Comparison of ENCODE assay signal across 10 cellular contexts in genomic region chrX:110180176-110180927, GRCh38.
DNase-seq lines count a peak whose midpoint lies in the region; ATAC-seq, FAIRE-seq and TF ChIP-seq lines count a peak whose summit lies in the region.
"Had no signal": no experiment of that assay in that cellular context is flagged by ENCODE, and none has a peak within 500 bp of the region (broad histone marks: within the 10 kb centered on the region; RNA-seq: fewer than 3 reads in every experiment).

No MANE protein-coding gene starts in this region.

- H3K27ac ChIP-seq in pancreas, result no peak overlapping the region
- H3K27ac ChIP-seq: neutrophil had no signal

- CTCF ChIA-PET in HEK293T (lab: Yijun Ruan, JAX), result interaction anchor here (0.6 to 6.4 kb wide), 7 partner anchors 13 to 292 kb away, joined by 3 to 38 read pairs (median 5); no protein-coding TSS in a partner anchor

- H3K9me3 ChIP-seq in pancreas, result no peaks in the 10 kb centered on the region
- H3K9me3 ChIP-seq: neutrophil had no signal

- H3K4me1 Mint-ChIP-seq in brain, result peaks cover 13% of the 10 kb centered on the region
- peaks cover 18% of the 10 kb centered on the region for H3K4me1 Mint-ChIP-seq in activated T-helper 1 cell treated with anti-CD3 and anti-CD28 coated beads, Interleukin-12 subunit alpha, Interleukin-12 subunit beta, Interleukin-2, Interleukin-4 antibody, amounts not matched to agents 30 ng/mL and 10 ng/mL and 1 ng/mL, durations not matched to agents 14 hours and 24 hours and 36 hours (ENCODE audit: low read depth)

- no peak overlapping the region for H3K4me3 Mint-ChIP-seq in brain
- no peak overlapping the region for H3K4me3 Mint-ChIP-seq in activated T-helper 1 cell treated with anti-CD3 and anti-CD28 coated beads, Interleukin-12 subunit alpha, Interleukin-12 subunit beta, Interleukin-2, Interleukin-4 antibody, amounts not matched to agents 30 ng/mL and 10 ng/mL and 1 ng/mL, durations not matched to agents 14 hours and 24 hours and 36 hours
- H3K4me3 Mint-ChIP-seq: central memory CD8-positive, alpha-beta T cell had no signal

- H3K9me3 Mint-ChIP-seq in brain, result peaks cover 2 to 25% (median 3%) of the 10 kb centered on the region in 5 experiments
- H3K9me3 Mint-ChIP-seq in activated T-helper 1 cell treated with anti-CD3 and anti-CD28 coated beads, Interleukin-12 subunit alpha, Interleukin-12 subunit beta, Interleukin-2, Interleukin-4 antibody, amounts not matched to agents 30 ng/mL and 10 ng/mL and 1 ng/mL, durations not matched to agents 14 hours and 24 hours and 36 hours, result peaks cover 3% of the 10 kb centered on the region
- H3K9me3 Mint-ChIP-seq: central memory CD8-positive, alpha-beta T cell had no signal

- no peaks in the 10 kb centered on the region for H3K4me1 ChIP-seq in pancreas

- POLR2A ChIA-PET in HEK293T (lab: Yijun Ruan, JAX), result interaction anchor here (0.6 to 1.2 kb wide), 2 partner anchors 21 to 138 kb away, joined by 3 to 5 read pairs; partner anchors contain the start of gene AMMECR1

- intact Hi-C loops in pancreas (cut with DNase I), result no loop called here
- intact Hi-C loops in activated T-helper 1 cell treated with anti-CD3 and anti-CD28 coated beads, Interleukin-12 subunit alpha, Interleukin-12 subunit beta, Interleukin-2, Interleukin-4 antibody, amounts not matched to agents 30 ng/mL and 10 ng/mL and 1 ng/mL, durations not matched to agents 14 hours and 24 hours and 36 hours (cut with micrococcal nuclease), result no loop called here

- H3K36me3 ChIP-seq in pancreas, result no peaks in the 10 kb centered on the region

- no peak for FAIRE-seq in pancreas (lab: Jason Lieb, UNC)

- no peaks in the 10 kb centered on the region for H3K27me3 Mint-ChIP-seq in brain
- H3K27me3 Mint-ChIP-seq in activated T-helper 1 cell treated with anti-CD3 and anti-CD28 coated beads, Interleukin-12 subunit alpha, Interleukin-12 subunit beta, Interleukin-2, Interleukin-4 antibody, amounts not matched to agents 30 ng/mL and 10 ng/mL and 1 ng/mL, durations not matched to agents 14 hours and 24 hours and 36 hours (ENCODE audit: insufficient read depth), result no peaks in the 10 kb centered on the region
- H3K27me3 Mint-ChIP-seq: central memory CD8-positive, alpha-beta T cell had no signal

- H3K27me3 ChIP-seq in pancreas, result no peaks in the 10 kb centered on the region
- H3K27me3 ChIP-seq: neutrophil had no signal

- WGBS in pancreas, 2 donors, result 79 to 82% methylated on average over 5 of the region's 5 CpGs

- no peak for TF ChIP-seq CTCF in brain (conservative IDR thresholded peaks at IDR 0.05)
- TF ChIP-seq CTCF in pancreas (IDR thresholded peaks at IDR 0.05), result no peak

- peak overlapping the region in 3 of 5 experiments; percentile 33 to 83 (median 78) for H3K27ac Mint-ChIP-seq in brain
- H3K27ac Mint-ChIP-seq in activated T-helper 1 cell treated with anti-CD3 and anti-CD28 coated beads, Interleukin-12 subunit alpha, Interleukin-12 subunit beta, Interleukin-2, Interleukin-4 antibody, amounts not matched to agents 30 ng/mL and 10 ng/mL and 1 ng/mL, durations not matched to agents 14 hours and 24 hours and 36 hours, result no peak overlapping the region

- H3K4me3 ChIP-seq in pancreas, result no peak overlapping the region

- H3K36me3 Mint-ChIP-seq in brain, result peaks cover 60% of the 10 kb centered on the region
- H3K36me3 Mint-ChIP-seq in activated T-helper 1 cell treated with anti-CD3 and anti-CD28 coated beads, Interleukin-12 subunit alpha, Interleukin-12 subunit beta, Interleukin-2, Interleukin-4 antibody, amounts not matched to agents 30 ng/mL and 10 ng/mL and 1 ng/mL, durations not matched to agents 14 hours and 24 hours and 36 hours (ENCODE audit: low read depth), result peaks cover 5% of the 10 kb centered on the region

- DNase-seq in pancreas (no peak), SIG-M5 (lab: John Stamatoyannopoulos, UW) (no peak), HEK293T (ENCODE audit: extremely low spot score) (no peak)
- no peak for DNase-seq in activated T-helper 1 cell treated with anti-CD3 and anti-CD28 coated beads, Interleukin-12 subunit alpha, Interleukin-12 subunit beta, Interleukin-2, Interleukin-4 antibody, amounts not matched to agents 30 ng/mL and 10 ng/mL and 1 ng/mL, durations not matched to agents 14 hours and 24 hours and 36 hours (ENCODE audit: low spot score)

- peak; percentile 29 for ATAC-seq in GM18868 (IDR thresholded peaks at IDR 0.05; ENCODE audit: unreplicated experiment)
- peak; percentile 25 for ATAC-seq in HG03095 (IDR thresholded peaks at IDR 0.05; ENCODE audit: unreplicated experiment)
- ATAC-seq in pancreas, result peak in 3 of 4 donors; percentile 37 to 61 (median 53)
- ATAC-seq in HG03342 (IDR thresholded peaks at IDR 0.05; ENCODE audit: unreplicated experiment), result no peak

TF ChIP-seq in HEK293T, 16 proteins besides CTCF, POLR2A, EP300 and RAD21:
- TF ChIP-seq FOXM1 (IDR thresholded peaks at IDR 0.05; ENCODE audit: borderline replicate concordance), result no peak
- TF ChIP-seq ELF4 (IDR thresholded peaks at IDR 0.05), result no peak
- TF ChIP-seq LEF1 (IDR thresholded peaks at IDR 0.05; ENCODE audit: borderline replicate concordance), result no peak
- no peak for TF ChIP-seq BHLHE40 (IDR thresholded peaks at IDR 0.05; ENCODE audit: borderline replicate concordance)
